In genomic region chr16:17729820-17730219, GRCh38 we compare ENCODE assay signal across 24 cellular contexts.
DNase-seq lines count a peak whose midpoint lies in the region; FAIRE-seq and TF ChIP-seq lines count a peak whose summit lies in the region.
"Had no signal": no experiment of that assay in that cellular context is flagged by ENCODE, and none has a peak within 500 bp of the region (broad histone marks: within the 10 kb centered on the region; RNA-seq: fewer than 3 reads in every experiment).

No MANE protein-coding gene starts in this region.

- H3K18ac ChIP-seq in H1 (ENCODE audit: extremely low read depth, low read length), result no peak overlapping the region; the same call in 1 of the 2 replicates
- H3K18ac ChIP-seq in neuronal stem cell (ENCODE audit: low read length), result no peak overlapping the region

- H3K79me1 ChIP-seq in H1 (ENCODE audit: low read depth, low read length), result no peaks in the 10 kb centered on the region
- H3K79me1 ChIP-seq in neuronal stem cell (ENCODE audit: low read depth, low read length), result no peaks in the 10 kb centered on the region

- no peak overlapping the region for H3K14ac ChIP-seq in H1 (ENCODE audit: insufficient read length)
- H3K14ac ChIP-seq in neuronal stem cell (ENCODE audit: low read length), result no peak overlapping the region

- H3K23me2 ChIP-seq in H1 (ENCODE audit: low read depth, low read length), result 0 out of 2 replicates have a peak, but pooled peaks cover 2% of the 10 kb centered on the region

- H3K4ac ChIP-seq in H1 (replicated peaks; ENCODE audit: insufficient read length, low read depth, low read length) (no peak overlapping the region), neuronal stem cell (ENCODE audit: low read length) (peak overlapping the region; percentile 0)

- CTCF ChIA-PET in H1 (lab: Charles Lee; ENCODE audit: partially characterized antibody), result no interaction called here

- H4K20me1 ChIP-seq in H1 (replicated peaks in 1 of 2; ENCODE audit: control insufficient read depth in 1 of 2, insufficient read depth in 2 of 2, low read length in 2 of 2), result no peaks in the 10 kb centered on the region
- H4K20me1 ChIP-seq: BLaER1 had no signal

- no peak overlapping the region for H2BK120ac ChIP-seq in H1 (replicated peaks; ENCODE audit: low read depth, low read length)
- H2BK120ac ChIP-seq in neuronal stem cell (ENCODE audit: low read depth, low read length), result no peak overlapping the region

- H3K23ac ChIP-seq in H1 (ENCODE audit: insufficient read length), result peak overlapping the region; percentile 65
- no peak overlapping the region for H3K23ac ChIP-seq in neuronal stem cell (ENCODE audit: low read depth, low read length, poor library complexity)

- H2BK20ac ChIP-seq in H1 (ENCODE audit: low read length), result no peak overlapping the region

- H2AFZ ChIP-seq in H1 (ENCODE audit: low read length) (no peak overlapping the region), neuronal stem cell (ENCODE audit: low read length) (no peak overlapping the region)

- peaks cover 8 to 10% of the 10 kb centered on the region in 2 experiments for H3K9me3 ChIP-seq in H1 (ENCODE audit: insufficient read depth in 2 of 2, low read depth in 1 of 2, low read length in 1 of 2)
- H3K9me3 ChIP-seq in neuronal stem cell (replicated peaks in 1 of 2; ENCODE audit: control insufficient read depth in 2 of 2, insufficient read depth in 1 of 2, low read depth in 1 of 2, low read length in 2 of 2), result peaks cover 0 to 5% of the 10 kb centered on the region in 2 donors

- H2BK12ac ChIP-seq in H1 (ENCODE audit: low read depth, low read length) (no peak overlapping the region), neuronal stem cell (ENCODE audit: low read length) (no peak overlapping the region)

- H4K5ac ChIP-seq in H1 (ENCODE audit: insufficient read length, low read depth, low read length), result no peak overlapping the region

- peaks cover 0 to 4% (median 0%) of the 10 kb centered on the region in 4 experiments; a peak in 1 of 8 replicates for H3K36me3 ChIP-seq in H1 (ENCODE audit: control insufficient read depth in 2 of 4, insufficient read depth in 4 of 4, low read length in 3 of 4)
- no peaks in the 10 kb centered on the region for H3K36me3 ChIP-seq in neuronal stem cell (replicated peaks in 1 of 2; ENCODE audit: control insufficient read depth in 2 of 2, insufficient read depth in 2 of 2, low read length in 2 of 2)
- H3K36me3 ChIP-seq: BE2C, BLaER1 had no signal

- TF ChIP-seq POLR2A in H1 (IDR thresholded peaks at IDR 0.05; ENCODE audit: control extremely low read depth in 1 of 2, low read depth in 2 of 2, low read length in 2 of 2), result no peak

- WGBS in H1 (ENCODE audit: extremely low coverage in 1 of 2, insufficient coverage in 1 of 2, insufficient read length in 1 of 2, insufficient replicate concordance in 2 of 2, low coverage in 1 of 2, low lambda C conversion rate in 2 of 2, missing lambda C conversion rate in 1 of 2), 2 experiments, result 81% methylated on average over 3 of the region's 3 CpGs; no CpG with 5 or more reads in 1 of the 2 experiments
- WGBS in neuronal stem cell (ENCODE audit: extremely low coverage in 2 of 2, insufficient read length in 2 of 2, insufficient replicate concordance in 1 of 2), 2 donors, result no CpG with 5 or more reads among the region's 3 CpGs

- no peak overlapping the region for H3K56ac ChIP-seq in H1 (replicated peaks; ENCODE audit: insufficient read length, low read depth, low read length)

- no peak for DNase-seq in H1 (ENCODE audit: low read depth in 1 of 2, low spot score in 2 of 2)
- no peak for DNase-seq in neuronal stem cell (ENCODE audit: low spot score)
- no peak for DNase-seq in urothelium cell line (ENCODE audit: low spot score)
- DNase-seq in EL, result no peak
- DNase-seq in activated naive CD4-positive, alpha-beta T cell treated with anti-CD3 and anti-CD28 coated beads, Interleukin-2, amount 50 U/mL, for 16 hours, result no peak
- DNase-seq: 8988T; ACHN; BE2C; C1 segment of cervical spinal cord; CD4-positive, alpha-beta memory T cell; CD4-positive, CD25-positive, alpha-beta regulatory T cell; CD8-positive, alpha-beta memory T cell; COR-L47; DMS 273 treated with DMSO at 0.1 percent for 48 hours; DMS153; DMS53; DMS79; DND-41; GF-D8 had no signal

- H3K27ac ChIP-seq in H1 (ENCODE audit: low read depth, low read length), result no peak overlapping the region
- no peak overlapping the region for H3K27ac ChIP-seq in neuronal stem cell (replicated peaks; ENCODE audit: low read length)
- H3K27ac ChIP-seq: BLaER1 had no signal

- TF ChIP-seq EP300 in H1 (IDR thresholded peaks at IDR 0.05; ENCODE audit: borderline replicate concordance in 1 of 2, low read depth in 2 of 2, low read length in 2 of 2), result no peak

- H3K4me1 ChIP-seq in H1 (replicated peaks in 1 of 4; ENCODE audit: control insufficient read depth in 3 of 4, insufficient read depth in 4 of 4, low read length in 3 of 4), result no peaks in the 10 kb centered on the region
- peaks cover 0 to 1% of the 10 kb centered on the region in 2 donors for H3K4me1 ChIP-seq in neuronal stem cell (ENCODE audit: control insufficient read depth in 2 of 2, insufficient read depth in 1 of 2, low read depth in 1 of 2, low read length in 2 of 2)
- H3K4me1 ChIP-seq: BE2C, BLaER1 had no signal

- POLR2A ChIA-PET in H1 (lab: Charles Lee; ENCODE audit: partially characterized antibody), result no interaction called here

- H4K8ac ChIP-seq in H1 (ENCODE audit: extremely low read depth, insufficient read depth, low read length) (no peak overlapping the region), neuronal stem cell (ENCODE audit: low read depth, low read length) (no peak overlapping the region)

- no peak for TF ChIP-seq RAD21 in H1 (IDR thresholded peaks at IDR 0.05 in 1 of 2, conservative IDR thresholded peaks at IDR 0.05 in 1 of 2; ENCODE audit: low read depth in 2 of 2, low read length in 2 of 2)

- H2AK5ac ChIP-seq in H1 (ENCODE audit: low read depth, low read length) (no peak overlapping the region), neuronal stem cell (ENCODE audit: low read depth, low read length) (no peak overlapping the region)

- TF ChIP-seq CTCF in H1 (IDR thresholded peaks at IDR 0.05; ENCODE audit: control extremely low read depth in 1 of 3, insufficient read depth in 1 of 3, low read depth in 1 of 3, low read length in 3 of 3), result no peak

- no peak overlapping the region for H3K4me3 ChIP-seq in H1 (ENCODE audit: extremely low read depth in 1 of 4, insufficient read depth in 2 of 4, low read depth in 3 of 4, low read length in 4 of 4)
- peak overlapping the region in 1 of 2 donors; percentile 62 for H3K4me3 ChIP-seq in neuronal stem cell (ENCODE audit: low read length in 2 of 2)
- H3K4me3 ChIP-seq: BLaER1 had no signal

- H2BK5ac ChIP-seq in H1 (ENCODE audit: low read depth, low read length) (no peak overlapping the region), neuronal stem cell (ENCODE audit: low read length) (no peak overlapping the region)

- no peak overlapping the region for H3K4me2 ChIP-seq in H1 (ENCODE audit: insufficient read depth in 1 of 2, low read depth in 2 of 2, low read length in 2 of 2)
- no peak overlapping the region for H3K4me2 ChIP-seq in neuronal stem cell (ENCODE audit: insufficient read depth, low read length, poor library complexity, severe bottlenecking)
- H3K4me2 ChIP-seq: BLaER1 had no signal

- H3K27me3 ChIP-seq in H1 (replicated peaks in 1 of 4; ENCODE audit: control insufficient read depth in 3 of 4, extremely low read depth in 1 of 4, insufficient read depth in 3 of 4, low read length in 3 of 4) (no peaks in the 10 kb centered on the region; a peak in 1 of 7 replicates), neuronal stem cell (ENCODE audit: control insufficient read depth in 3 of 3, insufficient read depth in 3 of 3, low read depth in 1 of 3, low read length in 3 of 3) (peaks cover 0 to 2% (median 0%) of the 10 kb centered on the region in 3 experiments)
- H3K27me3 ChIP-seq: BE2C, BLaER1 had no signal

- FAIRE-seq in H1 (lab: Jason Lieb, UNC) (no peak), urothelium cell line (lab: Jason Lieb, UNC) (peak; percentile 77)
- FAIRE-seq: A204.1, G401.6, GM12891, GM19239 had no signal

- no peak overlapping the region for H3K9ac ChIP-seq in H1 (replicated peaks in 1 of 4; ENCODE audit: extremely low read depth in 1 of 4, low read depth in 3 of 4, low read length in 3 of 4)
- H3K9ac ChIP-seq in neuronal stem cell (ENCODE audit: low read depth, low read length, poor library complexity), result peak overlapping the region; percentile 71
- H3K9ac ChIP-seq: BLaER1 had no signal

- H4K91ac ChIP-seq in H1 (replicated peaks; ENCODE audit: insufficient read length, low read length), result peak overlapping the region; percentile 65
- peak overlapping the region; percentile 34 for H4K91ac ChIP-seq in neuronal stem cell (ENCODE audit: low read depth, low read length, poor library complexity)

- H3K79me2 ChIP-seq in H1 (ENCODE audit: control insufficient read depth in 1 of 2, insufficient read depth in 2 of 2, low read length in 2 of 2), result no peaks in the 10 kb centered on the region

- no peak overlapping the region; the same call in 1 of the 2 replicates for H2BK15ac ChIP-seq in H1 (ENCODE audit: low read length)
- H2BK15ac ChIP-seq in neuronal stem cell (ENCODE audit: low read length), result no peak overlapping the region

TF ChIP-seq in H1, 55 proteins besides CTCF, POLR2A, EP300 and RAD21:
- TF ChIP-seq GABPA (IDR thresholded peaks at IDR 0.05; ENCODE audit: borderline replicate concordance, insufficient read depth, low read length) (no peak), EZH2 (IDR thresholded peaks at IDR 0.05; ENCODE audit: low read depth, low read length, severe bottlenecking) (no peak), CHD2 (IDR thresholded peaks at IDR 0.05; ENCODE audit: low read length) (no peak), BCL11A (IDR thresholded peaks at IDR 0.05; ENCODE audit: low read depth in 2 of 2, low read length in 2 of 2) (no peak), KDM5A (IDR thresholded peaks at IDR 0.05; ENCODE audit: low read length) (no peak), RBBP5 (IDR thresholded peaks at IDR 0.05; ENCODE audit: borderline replicate concordance, low read depth, low read length) (no peak), SUZ12 (IDR thresholded peaks at IDR 0.05; ENCODE audit: low read length) (no peak), KDM1A (IDR thresholded peaks at IDR 0.05; ENCODE audit: borderline replicate concordance, low read length) (no peak)
- TF ChIP-seq, protein P1, sequence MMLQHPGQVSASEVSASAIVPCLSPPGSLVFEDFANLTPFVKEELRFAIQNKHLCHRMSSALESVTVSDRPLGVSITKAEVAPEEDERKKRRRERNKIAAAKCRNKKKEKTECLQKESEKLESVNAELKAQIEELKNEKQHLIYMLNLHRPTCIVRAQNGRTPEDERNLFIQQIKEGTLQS (IDR thresholded peaks at IDR 0.05; ENCODE audit: insufficient read depth, low read depth, low read length), result no peak
